8 cellular contexts compared by ENCODE assay signal in genomic region chr9:109520475-109521132, GRCh38. TPM values are rescaled to one million over a fixed set of nuclear protein-coding genes. Genes with fewer than 3 reads are reported as not detected.
DNase-seq lines count a peak whose midpoint lies in the region; ATAC-seq and TF ChIP-seq lines count a peak whose summit lies in the region.

No MANE protein-coding gene starts in this region.

- H3K9me3 ChIP-seq in SK-N-MC (ENCODE audit: low read depth, low read length) (no peaks in the 10 kb centered on the region), suprapubic skin (no peaks in the 10 kb centered on the region)

- ATAC-seq in HG02610 (IDR thresholded peaks at IDR 0.05; ENCODE audit: unreplicated experiment): peak; percentile 81

- TF ChIP-seq EP300 in suprapubic skin (IDR thresholded peaks at IDR 0.05): no peak

- no peak overlapping the region for H3K27ac ChIP-seq in SK-N-MC
- H3K27ac ChIP-seq in suprapubic skin: no peak overlapping the region

- H3K27me3 ChIP-seq in suprapubic skin: no peaks in the 10 kb centered on the region

- DNase-seq in AG08395 (ENCODE audit: low spot score): peak; percentile 76
- DNase-seq in NCI-H1092 treated with DMSO at 0.1 percent for 48 hours (lab: John Stamatoyannopoulos, UW): peak; percentile 81
- DNase-seq in SK-N-MC (ENCODE audit: low read depth, low spot score): peak; percentile 32
- DNase-seq in ecto neural progenitor cell (ENCODE audit: low spot score): peak; percentile 62
- DNase-seq in medulla oblongata (ENCODE audit: extremely low spot score): peak; percentile 82
- DNase-seq in suprapubic skin (ENCODE audit: low spot score in 2 of 2): peak in 1 of 2 donors; percentile 69

- 12% methylated on average over 11 of the region's 11 CpGs for WGBS in suprapubic skin

- peaks cover 21% of the 10 kb centered on the region for H3K4me1 ChIP-seq in suprapubic skin

- H3K4me3 ChIP-seq in GM12875 (ENCODE audit: low read depth, low read length) (no peak overlapping the region), SK-N-MC (no peak overlapping the region), suprapubic skin (no peak overlapping the region)

- no peaks in the 10 kb centered on the region for H3K36me3 ChIP-seq in SK-N-MC (ENCODE audit: insufficient read depth, low read length)
- H3K36me3 ChIP-seq in suprapubic skin: no peaks in the 10 kb centered on the region

- peak; percentile 89 for TF ChIP-seq CTCF in GM12875 (IDR thresholded peaks at IDR 0.05; ENCODE audit: borderline replicate concordance, insufficient read depth, low read depth, low read length)
- peak; percentile 64 to 87 for TF ChIP-seq CTCF in suprapubic skin (IDR thresholded peaks at IDR 0.05)

- TF ChIP-seq POLR2A in suprapubic skin (IDR thresholded peaks at IDR 0.05): no peak

- no peak overlapping the region for H3K9ac ChIP-seq in SK-N-MC (ENCODE audit: insufficient read length)

RNA-seq across cellular contexts. Expression of gene PTPN3, which starts 22.5 kb away (rescaled TPM):
- total RNA-seq in suprapubic skin: 10 to 100 TPM; 31.6 to 64.0 (median 38.7) TPM
